ENCODE assay signal across 19 cellular contexts in the genomic region with DNA sequence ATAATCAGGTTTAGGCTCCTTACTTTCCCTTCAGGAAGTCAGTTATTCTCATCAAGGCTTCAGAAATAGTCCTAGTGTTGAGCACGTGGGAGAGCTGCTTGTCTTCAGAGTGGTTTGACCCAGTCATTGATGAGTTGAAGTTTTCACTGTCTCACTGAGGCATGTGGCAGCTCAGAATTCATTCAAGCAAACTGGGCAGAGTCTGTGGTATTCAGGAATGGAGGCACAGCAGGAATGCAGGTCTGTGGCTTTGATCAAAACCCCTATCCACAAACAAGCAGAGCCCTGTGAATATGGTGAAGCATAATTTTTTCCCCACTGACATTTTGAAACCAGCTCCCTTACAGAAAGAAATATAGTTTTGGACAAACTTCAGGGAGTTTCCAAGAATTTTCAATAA.
A peak's percentile ranks its signal among the peaks of the same experiment; 100 is the strongest.
DNase-seq lines count a peak whose midpoint lies in the region; ATAC-seq, FAIRE-seq and TF ChIP-seq lines count a peak whose summit lies in the region.
"Had no signal": no experiment of that assay in that cellular context is flagged by ENCODE, and none has a peak within 500 bp of the region (broad histone marks: within the 10 kb centered on the region; RNA-seq: fewer than 3 reads in every experiment).

No MANE protein-coding gene starts in this region.

- H3K27me3 ChIP-seq in keratinocyte (ENCODE audit: control insufficient read depth, extremely low read depth, insufficient read depth, low read length), result no peaks in the 10 kb centered on the region
- H3K27me3 ChIP-seq: ovary, tibial artery had no signal

- H3K4me3 ChIP-seq in astrocyte of the cerebellum (ENCODE audit: low read depth, low read length), result no peak overlapping the region
- H3K4me3 ChIP-seq in keratinocyte (ENCODE audit: control insufficient read depth in 2 of 3, extremely low read depth in 1 of 3, insufficient read depth in 2 of 3, low read depth in 1 of 3, low read length in 3 of 3), result peak overlapping the region in 2 of 3 experiments; percentile 4 to 23
- H3K4me3 ChIP-seq: lung, ovary, tibial artery had no signal

- FAIRE-seq in keratinocyte (lab: Jason Lieb, UNC), result peak; percentile 95

- TF ChIP-seq CTCF in astrocyte of the cerebellum (IDR thresholded peaks at IDR 0.05; ENCODE audit: low read depth, low read length, missing control alignments) (no peak), keratinocyte (optimal IDR thresholded peaks at IDR 0.05 in 1 of 3, IDR thresholded peaks at IDR 0.05 in 1 of 3, conservative IDR thresholded peaks at IDR 0.05 in 1 of 3; ENCODE audit: extremely low read depth in 1 of 3, insufficient read depth in 2 of 3, low read length in 3 of 3) (no peak)

- H3K79me2 ChIP-seq in keratinocyte (ENCODE audit: control insufficient read depth, insufficient read depth, low read length), result no peaks in the 10 kb centered on the region

- ATAC-seq in HG02973 (IDR thresholded peaks at IDR 0.05; ENCODE audit: unreplicated experiment), result no peak
- ATAC-seq in GM21528 (IDR thresholded peaks at IDR 0.05; ENCODE audit: low FRiP score, unreplicated experiment), result no peak
- no peak for ATAC-seq in HG03025 (IDR thresholded peaks at IDR 0.05; ENCODE audit: low FRiP score, unreplicated experiment)
- ATAC-seq: activated T-cell treated with anti-CD3 and anti-CD28 coated beads, Interleukin-2, amount 50 U/mL, for 72 hours had no signal

- DNase-seq in ACHN (peak; percentile 84), KBM-7 (peak; percentile 49), astrocyte of the cerebellum (ENCODE audit: low read depth) (peak; percentile 90), keratinocyte (ENCODE audit: low read depth, low spot score) (no peak), GDM1 (lab: John Stamatoyannopoulos, UW) (no peak)
- DNase-seq: activated CD4-positive, alpha-beta T cell treated with anti-CD3 and anti-CD28 coated beads for 4 hours; activated T-cell treated with anti-CD3 and anti-CD28 coated beads, Interleukin-2, amount 50 U/mL, for 72 hours; amygdala; Calu3; effector CD4-positive, alpha-beta T cell; NCI-H2029 treated with DMSO at 0.1 percent for 48 hours; NK-92 treated with Interleukin-12 subunit alpha and Interleukin-12 subunit beta, amount 100 ng/mL, for 24 hours; ovary; T-helper 1 cell; tibial artery had no signal

- dilution Hi-C loops in keratinocyte (cut with MboI; ENCODE audit: extremely low pct_ligation_motif_present, low sequenced_read_pairs), result no loop called here

- peaks cover 41% of the 10 kb centered on the region for H3K4me1 ChIP-seq in keratinocyte (ENCODE audit: control insufficient read depth, extremely low read depth, insufficient read depth, low read length)

- H4K20me1 ChIP-seq in keratinocyte (ENCODE audit: control insufficient read depth, extremely low read depth, insufficient read depth, low read length), result no peaks in the 10 kb centered on the region

- no peaks in the 10 kb centered on the region for H3K9me3 ChIP-seq in keratinocyte (ENCODE audit: control insufficient read depth, low read depth, low read length)
- H3K9me3 ChIP-seq: ovary, tibial artery had no signal

- H3K27ac ChIP-seq in keratinocyte (ENCODE audit: control insufficient read depth, insufficient read depth, low read length), result peak overlapping the region; percentile 76
- H3K27ac ChIP-seq: ovary, tibial artery had no signal

- peak overlapping the region; percentile 69 for H3K4me2 ChIP-seq in keratinocyte (ENCODE audit: control insufficient read depth, extremely low read depth, insufficient read depth, low read depth, low read length)

- H3K9me1 ChIP-seq in keratinocyte (ENCODE audit: control insufficient read depth, extremely low read depth, insufficient read depth, low read length), result no peaks in the 10 kb centered on the region

- in situ Hi-C loops in ACHN (cut with HindIII; ENCODE audit: low pct_ligation_motif_present, low pct_unique_long_range_greater_than_20kb, low sequenced_read_pairs) (no loop called here), KBM-7 (cut with MboI; ENCODE audit: low pct_unique_long_range_greater_than_20kb, low sequenced_read_pairs) (no loop called here), astrocyte of the cerebellum (cut with HindIII; ENCODE audit: low sequenced_read_pairs) (no loop called here)

- no peaks in the 10 kb centered on the region for H3K36me3 ChIP-seq in keratinocyte (ENCODE audit: control insufficient read depth in 2 of 2, extremely low read depth in 1 of 2, insufficient read depth in 2 of 2, low read length in 2 of 2)
- H3K36me3 ChIP-seq: ovary, tibial artery had no signal

- H3K9ac ChIP-seq in keratinocyte (ENCODE audit: control insufficient read depth, extremely low read depth, insufficient read depth, low read length), result peak overlapping the region; percentile 39

- H2AFZ ChIP-seq in keratinocyte (ENCODE audit: control insufficient read depth, low read length), result no peak overlapping the region

Comparison
In these comparisons a context has a peak if more than half of its experiments do, and no peak if none do; other contexts are left out.
1. DNase-seq: peak in ACHN (single experiment), KBM-7 (single experiment) and astrocyte of the cerebellum (single experiment); none in keratinocyte (single experiment) and GDM1 (single experiment).